Comparison of ENCODE assay signal across 8 cellular contexts in the genomic region with DNA sequence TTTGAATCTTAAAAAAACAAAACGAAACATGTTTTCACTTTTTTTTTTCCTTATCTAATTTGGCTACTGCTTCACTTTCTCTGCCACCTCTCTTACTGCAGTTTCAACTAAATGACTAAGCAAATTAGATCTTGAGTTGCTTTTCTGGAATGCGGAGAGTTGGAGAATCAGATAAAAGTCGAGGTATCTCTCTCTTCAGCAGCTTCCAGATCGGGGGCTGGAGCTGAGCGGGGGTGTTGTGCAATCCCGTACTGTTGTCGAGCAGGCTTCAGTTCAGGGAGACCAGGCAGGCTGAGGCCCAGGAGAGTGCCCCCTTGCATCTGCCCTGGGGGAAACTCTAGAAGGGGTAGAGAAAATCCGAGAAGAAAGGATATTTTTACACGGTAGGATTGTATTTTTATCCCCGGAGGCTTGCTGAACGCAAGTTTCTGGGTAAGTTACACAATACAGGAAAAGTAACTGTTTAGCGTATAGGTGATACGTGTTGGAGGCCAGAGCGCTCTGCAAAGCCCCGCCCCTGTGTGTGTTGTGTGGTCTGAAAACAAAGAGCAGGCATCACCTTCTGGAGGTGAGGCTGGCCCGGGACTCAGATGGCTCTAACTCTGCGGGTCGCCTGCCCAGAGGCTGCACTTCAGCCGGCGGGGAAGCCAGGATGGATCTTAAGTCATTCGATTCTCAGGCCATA.
DNase-seq lines count a peak whose midpoint lies in the region; ATAC-seq and TF ChIP-seq lines count a peak whose summit lies in the region.

No MANE protein-coding gene starts in this region.

- DNase-seq in HFF-Myc (ENCODE audit: extremely low read depth, low read depth) (peak; percentile 5), upper lobe of left lung (peak; percentile 50 to 74), HUDEP-2 (lab: John Stamatoyannopoulos, UW; ENCODE audit: unreplicated experiment in 76 of 76) (no peak)
- DNase-seq in activated CD4-positive, CD25-positive, alpha-beta regulatory T cell treated with anti-CD3 and anti-CD28 coated beads, Interleukin-2, amount 50 U/mL, for 72 hours, result peak; percentile 53
- DNase-seq in naive thymus-derived CD8-positive, alpha-beta T cell, result peak; percentile 31 to 81 (median 70)

- H3K27me3 ChIP-seq in duodenal mucosa (ENCODE audit: control insufficient read depth in 1 of 2, insufficient read depth in 2 of 2, low read length in 2 of 2) (no peaks in the 10 kb centered on the region), upper lobe of left lung (no peaks in the 10 kb centered on the region)

- H3K9me3 ChIP-seq in duodenal mucosa (ENCODE audit: control insufficient read depth in 1 of 2, low read length in 2 of 2), result no peaks in the 10 kb centered on the region
- H3K9me3 ChIP-seq in upper lobe of left lung, result no peaks in the 10 kb centered on the region

- 34 to 39% methylated on average over 18 to 21 of the region's 21 CpGs for WGBS in upper lobe of left lung, 2 donors

- peak overlapping the region; percentile 73 to 92 (median 87) for H3K4me3 Mint-ChIP-seq in naive thymus-derived CD8-positive, alpha-beta T cell

- no peak for TF ChIP-seq EP300 in upper lobe of left lung (IDR thresholded peaks at IDR 0.05)

- H3K9ac ChIP-seq in duodenal mucosa (ENCODE audit: low read depth in 1 of 2, low read length in 2 of 2), result peak overlapping the region in 1 of 2 donors; percentile 38

- peak; percentile 91 to 93 for ATAC-seq in naive thymus-derived CD8-positive, alpha-beta T cell
- ATAC-seq in upper lobe of left lung (ENCODE audit: low FRiP score in 2 of 2) (peak; percentile 75 to 77), HG03159 (IDR thresholded peaks at IDR 0.05; ENCODE audit: unreplicated experiment) (no peak), HG02798 (IDR thresholded peaks at IDR 0.05; ENCODE audit: poor library complexity, unreplicated experiment) (no peak)

- H3K4me1 Mint-ChIP-seq in naive thymus-derived CD8-positive, alpha-beta T cell, result peaks cover 22 to 42% (median 38%) of the 10 kb centered on the region in 4 donors

- TF ChIP-seq CTCF in HFF-Myc (IDR thresholded peaks at IDR 0.05; ENCODE audit: low read depth, low read length, missing control alignments) (no peak), upper lobe of left lung (IDR thresholded peaks at IDR 0.05) (no peak)

- H3K27ac ChIP-seq in duodenal mucosa (ENCODE audit: low read depth, low read length), result peak overlapping the region; percentile 39
- H3K27ac ChIP-seq in upper lobe of left lung, result peak overlapping the region; percentile 76 to 85 (median 78)

- no peaks in the 10 kb centered on the region for H3K9me3 Mint-ChIP-seq in naive thymus-derived CD8-positive, alpha-beta T cell

- H3K4me3 ChIP-seq in HFF-Myc (replicated peaks; ENCODE audit: low read depth, low read length) (no peak overlapping the region), duodenal mucosa (ENCODE audit: low read depth in 1 of 2, low read length in 2 of 2) (peak overlapping the region; percentile 55 to 60), upper lobe of left lung (peak overlapping the region in 3 of 4 donors; percentile 5 to 37 (median 36))

- H3K36me3 ChIP-seq in duodenal mucosa (ENCODE audit: control insufficient read depth in 1 of 2, insufficient read depth in 2 of 2, low read length in 2 of 2), result no peaks in the 10 kb centered on the region
- no peaks in the 10 kb centered on the region for H3K36me3 ChIP-seq in upper lobe of left lung

- POLR2A ChIA-PET in naive thymus-derived CD8-positive, alpha-beta T cell (lab: Charles Lee), result interaction anchor here (1.3 kb wide), 1 partner anchor 117 kb away, joined by 7 read pairs; a partner anchor contains a TSS

- H3K4me1 ChIP-seq in duodenal mucosa (ENCODE audit: control insufficient read depth in 1 of 2, insufficient read depth in 2 of 2, low read length in 2 of 2), result peaks cover 0 to 9% of the 10 kb centered on the region in 2 donors
- peaks cover 4 to 24% (median 8%) of the 10 kb centered on the region in 4 donors for H3K4me1 ChIP-seq in upper lobe of left lung

- H3K27ac Mint-ChIP-seq in naive thymus-derived CD8-positive, alpha-beta T cell, result peak overlapping the region; percentile 22 to 93 (median 86)

- TF ChIP-seq POLR2A in upper lobe of left lung (IDR thresholded peaks at IDR 0.05), result peak in 1 of 4 donors; percentile 26

- H3K27me3 Mint-ChIP-seq in naive thymus-derived CD8-positive, alpha-beta T cell, result peaks cover 0 to 3% (median 2%) of the 10 kb centered on the region in 5 donors

- H3K36me3 Mint-ChIP-seq in naive thymus-derived CD8-positive, alpha-beta T cell, result no peaks in the 10 kb centered on the region

Comparison
In these comparisons a context has a peak if more than half of its experiments do, and no peak if none do; other contexts are left out.
1. DNase-seq: peak in HFF-Myc (single experiment), activated CD4-positive, CD25-positive, alpha-beta regulatory T cell treated with anti-CD3 and anti-CD28 coated beads, Interleukin-2, amount 50 U/mL, for 72 hours (single experiment), naive thymus-derived CD8-positive, alpha-beta T cell (10 of 10) and upper lobe of left lung (2 of 2); none in HUDEP-2 (0 of 76).
2. ATAC-seq: peak in naive thymus-derived CD8-positive, alpha-beta T cell (2 of 2) and upper lobe of left lung (2 of 2); none in HG03159 (single experiment) and HG02798 (single experiment).